Comparison of ENCODE assay signal across 8 cellular contexts in genomic region chr3:81760924-81761903, GRCh38. TPM values are rescaled to one million over a fixed set of nuclear protein-coding genes. Genes with fewer than 3 reads are reported as not detected.
DNase-seq lines count a peak whose midpoint lies in the region; ATAC-seq, FAIRE-seq and TF ChIP-seq lines count a peak whose summit lies in the region.

TSS of gene GBE1 (minus strand) at chr3:81761645. CDS start at chr3:81761517, 128 bp downstream.

- peaks cover 9% of the 10 kb centered on the region for H3K9me3 Mint-ChIP-seq in neural progenitor cell

- peak within 1 kb of the TSS; percentile 93 for H3K4me3 Mint-ChIP-seq in neural progenitor cell

- peak within 1 kb of the TSS; percentile 62 for H3K4me3 ChIP-seq in neural progenitor cell

- peak within 1 kb of the TSS; percentile 61 for H2AFZ ChIP-seq in neural progenitor cell (replicated peaks)

- peak; percentile 66 for TF ChIP-seq POLR2A in H54 (IDR thresholded peaks at IDR 0.05; ENCODE audit: low read depth, low read length)

- H3K79me2 ChIP-seq in neural progenitor cell (ENCODE audit: low read depth), result no peaks in the 10 kb centered on the region

- H3K27ac ChIP-seq in foreskin keratinocyte (peak within 1 kb of the TSS; percentile 85), neural progenitor cell (peak within 1 kb of the TSS; percentile 95)

- peak; percentile 84 for DNase-seq in H54 (ENCODE audit: insufficient read length, low spot score)
- peak; percentile 85 for DNase-seq in LoVo (ENCODE audit: low spot score)
- peak; percentile 98 for DNase-seq in SIG-M5 (lab: John Stamatoyannopoulos, UW)
- peak; percentile 85 for DNase-seq in activated gamma-delta T cell treated with Interleukin-2 at 50 U/mL for 16 hours
- peak; percentile 90 to 91 for DNase-seq in foreskin keratinocyte
- DNase-seq in neural progenitor cell (ENCODE audit: low spot score), result peak; percentile 94
- DNase-seq in stromal cell of bone marrow (ENCODE audit: low read depth), result peak; percentile 93

- TF ChIP-seq CTCF in foreskin keratinocyte (conservative IDR thresholded peaks at IDR 0.05) (peak; percentile 70), neural progenitor cell (IDR thresholded peaks at IDR 0.05) (peak; percentile 31)

- peak; percentile 89 for ATAC-seq in foreskin keratinocyte

- no peaks in the 10 kb centered on the region for H4K20me1 ChIP-seq in neural progenitor cell (ENCODE audit: low read depth)

- H3K9me3 ChIP-seq in neural progenitor cell (ENCODE audit: low read depth), result no peaks in the 10 kb centered on the region

- peaks cover 15% of the 10 kb centered on the region for H3K4me1 Mint-ChIP-seq in neural progenitor cell

- no peaks in the 10 kb centered on the region for H3K36me3 ChIP-seq in neural progenitor cell

- peak within 1 kb of the TSS; percentile 98 for H3K27ac Mint-ChIP-seq in neural progenitor cell

- peaks cover 15% of the 10 kb centered on the region for H3K36me3 Mint-ChIP-seq in neural progenitor cell

- FAIRE-seq in G401.6 (lab: Jason Lieb, UNC), result peak; percentile 82
- peak; percentile 96 for FAIRE-seq in H54 (lab: Jason Lieb, UNC)

- H3K4me1 ChIP-seq in foreskin keratinocyte (peaks cover 17% of the 10 kb centered on the region), neural progenitor cell (peaks cover 23% of the 10 kb centered on the region)

- H3F3A ChIP-seq in neural progenitor cell (ENCODE audit: low read depth), result peaks cover 22% of the 10 kb centered on the region

- H3K27me3 Mint-ChIP-seq in neural progenitor cell (ENCODE audit: insufficient read depth, low read depth), result peaks cover 5% of the 10 kb centered on the region

- H3K4me2 ChIP-seq in neural progenitor cell, result peak within 1 kb of the TSS; percentile 89

- H3K27me3 ChIP-seq in foreskin keratinocyte, result no peaks in the 10 kb centered on the region
- H3K27me3 ChIP-seq in neural progenitor cell, result no peaks in the 10 kb centered on the region

- H3K9ac ChIP-seq in neural progenitor cell, result peak within 1 kb of the TSS; percentile 79

RNA-seq across cellular contexts. Expression of gene GBE1, which starts in this region (rescaled TPM):
- total RNA-seq in foreskin keratinocyte (22.7 and 23.2 TPM in 2 replicates), neural progenitor cell (ENCODE audit: low replicate concordance) (21.7 and 34.4 TPM in 2 replicates)
- polyA plus RNA-seq in foreskin keratinocyte, result 8.3 and 10.6 TPM in 2 replicates

Comparison
In these comparisons a context has a peak if more than half of its experiments do, and no peak if none do; other contexts are left out.
1. Peak in every context shown above with its lines: DNase-seq, ATAC-seq, H3K4me3 ChIP-seq and H3K27ac ChIP-seq.